21 cellular contexts compared by ENCODE assay signal in the genomic region with DNA sequence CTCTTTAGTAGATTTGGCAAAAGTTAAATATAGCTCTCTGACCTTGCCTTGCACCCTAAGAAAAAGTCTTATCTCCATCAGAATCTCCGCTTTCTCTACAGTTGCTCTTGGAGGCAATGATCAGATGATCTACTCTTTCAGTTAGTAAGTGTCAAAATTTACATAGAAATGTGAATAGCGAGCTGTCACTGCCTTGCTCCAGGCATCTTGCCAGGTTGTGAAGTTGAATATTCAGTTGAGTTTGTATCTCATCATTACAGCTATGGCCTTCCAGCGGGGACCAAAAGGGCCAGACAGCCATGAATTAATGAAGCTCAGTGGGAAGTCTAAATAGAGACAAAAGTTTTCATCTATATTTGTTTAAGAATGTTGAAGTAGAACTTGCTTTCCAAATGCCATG.
DNase-seq lines count a peak whose midpoint lies in the region; ATAC-seq and TF ChIP-seq lines count a peak whose summit lies in the region.
"Had no signal": no experiment of that assay in that cellular context is flagged by ENCODE, and none has a peak within 500 bp of the region (broad histone marks: within the 10 kb centered on the region; RNA-seq: fewer than 3 reads in every experiment).

No MANE protein-coding gene starts in this region.

- no peak for TF ChIP-seq POLR2A in Peyer's patch (IDR thresholded peaks at IDR 0.05)

- peak overlapping the region in 3 of 5 experiments; percentile 0 to 7 (median 1) for H3K27ac Mint-ChIP-seq in brain
- peak overlapping the region; percentile 33 to 54 (median 48) for H3K27ac Mint-ChIP-seq in nephron
- H3K27ac Mint-ChIP-seq: CD8-positive, alpha-beta T cell; HFFc6 had no signal

- peak; percentile 4 for DNase-seq in NOMO-1 treated with dmso at 0.1 percent for 144 hours (lab: John Stamatoyannopoulos, UW; ENCODE audit: unreplicated experiment)
- no peak for DNase-seq in NOMO-1 treated with DMSO at 0.1 percent for 48 hours (lab: John Stamatoyannopoulos, UW; ENCODE audit: unreplicated experiment)
- no peak for DNase-seq in activated CD4-positive, CD25-positive, alpha-beta regulatory T cell treated with anti-CD3 and anti-CD28 coated beads, Interleukin-2, amount 50 U/mL, for 72 hours
- DNase-seq in Peyer's patch: no peak
- DNase-seq: Calu3; CD8-positive, alpha-beta T cell; HFFc6; KBM-7; NCI-H1048; NCI-H1436 treated with DMSO at 0.1 percent for 48 hours; NCI-H2029; NCI-H345; NCI-H69; NK-92 treated with Interleukin-12 subunit alpha and Interleukin-12 subunit beta, amount 100 ng/mL, for 24 hours; PC-9 had no signal

- no peak overlapping the region for H3K4me3 ChIP-seq in Peyer's patch
- H3K4me3 ChIP-seq: BLaER1 treated with 17β-estradiol and CSF1 and Interleukin-3, amounts not matched to agents 10 nM and 100 nM; PC-9 had no signal

- peak overlapping the region in 1 of 5 experiments; percentile 4 for H3K4me3 Mint-ChIP-seq in brain
- H3K4me3 Mint-ChIP-seq in nephron: no peak overlapping the region
- H3K4me3 Mint-ChIP-seq: CD8-positive, alpha-beta T cell; HFFc6 had no signal

- H3K36me3 ChIP-seq in Peyer's patch: no peaks in the 10 kb centered on the region
- H3K36me3 ChIP-seq: BLaER1 treated with 17β-estradiol and CSF1 and Interleukin-3, amounts not matched to agents 10 nM and 100 nM had no signal

- TF ChIP-seq CTCF in brain (conservative IDR thresholded peaks at IDR 0.05): no peak
- no peak for TF ChIP-seq CTCF in nephron (IDR thresholded peaks at IDR 0.05; ENCODE audit: unreplicated experiment in 3 of 3)
- no peak for TF ChIP-seq CTCF in Peyer's patch (IDR thresholded peaks at IDR 0.05)

- H3K36me3 Mint-ChIP-seq in brain (no peaks in the 10 kb centered on the region), nephron (ENCODE audit: low read depth) (no peaks in the 10 kb centered on the region)
- H3K36me3 Mint-ChIP-seq: CD8-positive, alpha-beta T cell had no signal

- ATAC-seq in GM21390 (IDR thresholded peaks at IDR 0.05; ENCODE audit: unreplicated experiment) (no peak), GM19035 (IDR thresholded peaks at IDR 0.05; ENCODE audit: unreplicated experiment) (no peak)
- ATAC-seq: CD8-positive, alpha-beta T cell; HepG2 had no signal

- H3K27ac ChIP-seq in Peyer's patch: no peak overlapping the region
- H3K27ac ChIP-seq: BLaER1 treated with 17β-estradiol and CSF1 and Interleukin-3, amounts not matched to agents 10 nM and 100 nM; PC-9 had no signal

- no peaks in the 10 kb centered on the region for H3K27me3 ChIP-seq in Peyer's patch
- H3K27me3 ChIP-seq: BLaER1 treated with 17β-estradiol and CSF1 and Interleukin-3, amounts not matched to agents 10 nM and 100 nM had no signal

- H3K4me1 ChIP-seq in Peyer's patch: no peaks in the 10 kb centered on the region
- H3K4me1 ChIP-seq: BLaER1 treated with 17β-estradiol and CSF1 and Interleukin-3, amounts not matched to agents 10 nM and 100 nM had no signal

- H3K4me1 Mint-ChIP-seq in brain: peaks cover 18% of the 10 kb centered on the region
- H3K4me1 Mint-ChIP-seq in nephron: no peaks in the 10 kb centered on the region

- H3K27me3 Mint-ChIP-seq in brain (peaks cover 4% of the 10 kb centered on the region), nephron (ENCODE audit: low read depth) (no peaks in the 10 kb centered on the region)

- no peaks in the 10 kb centered on the region for H3K9me3 ChIP-seq in Peyer's patch

- peaks cover 3 to 18% (median 5%) of the 10 kb centered on the region in 5 experiments for H3K9me3 Mint-ChIP-seq in brain
- peaks cover 9% of the 10 kb centered on the region for H3K9me3 Mint-ChIP-seq in nephron
- H3K9me3 Mint-ChIP-seq: CD8-positive, alpha-beta T cell had no signal
